Comparison of ENCODE assay signal across 24 cellular contexts in the genomic region with DNA sequence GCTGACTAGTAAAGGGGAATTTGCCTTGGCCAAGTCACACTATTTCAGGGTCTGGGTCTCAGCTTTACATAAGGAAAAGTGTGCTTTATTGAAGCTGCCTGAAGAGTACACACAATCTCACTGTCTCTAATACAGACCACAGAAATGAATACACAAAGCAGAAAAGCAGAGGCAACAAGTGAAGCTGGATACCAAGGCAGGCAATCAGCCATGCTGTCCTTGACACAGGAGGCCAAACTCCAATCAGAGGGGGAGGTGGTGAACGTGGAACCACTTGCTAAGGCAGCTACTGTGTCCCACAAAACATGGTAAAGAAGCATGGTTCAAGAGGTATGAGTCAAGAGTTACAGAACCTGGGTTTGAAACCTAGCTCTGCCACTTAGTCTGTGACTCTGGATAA. TPM values are rescaled to one million over a fixed set of nuclear protein-coding genes. Genes with fewer than 3 reads are reported as not detected.
A peak's percentile ranks its signal among the peaks of the same experiment; 100 is the strongest.
DNase-seq lines count a peak whose midpoint lies in the region; ATAC-seq, FAIRE-seq and TF ChIP-seq lines count a peak whose summit lies in the region.
"Had no signal": no experiment of that assay in that cellular context is flagged by ENCODE, and none has a peak within 500 bp of the region (broad histone marks: within the 10 kb centered on the region; RNA-seq: fewer than 3 reads in every experiment).

No MANE protein-coding gene starts in this region.

- intact Hi-C loops in activated B cell treated with CpG ODN at 0.5 μM for 24 hours (cut with micrococcal nuclease), result no loop called here

- no peaks in the 10 kb centered on the region for H3K4me1 ChIP-seq in small intestine (ENCODE audit: control insufficient read depth in 2 of 2, insufficient read depth in 1 of 2, low read depth in 1 of 2, low read length in 1 of 2)
- H3K4me1 ChIP-seq: ascending aorta had no signal

- peak; percentile 41 for DNase-seq in activated T-cell treated with anti-CD3 and anti-CD28 coated beads, Interleukin-2, amount 50 U/mL, for 24 hours
- no peak for DNase-seq in activated T-cell treated with anti-CD3 and anti-CD28 coated beads for 4 hours
- DNase-seq in activated B cell treated with CpG ODN at 0.5 μM for 24 hours, result no peak
- peak; percentile 14 for DNase-seq in coronary artery (ENCODE audit: low spot score)
- DNase-seq in NCI-H1105 (lab: John Stamatoyannopoulos, UW), result no peak
- no peak for DNase-seq in small intestine
- DNase-seq: cerebellar nuclear complex, DMS79, endodermal cell, head of caudate nucleus, lower lobe of right lung, NCI-H1436 treated with DMSO at 0.1 percent for 48 hours, PC-9, T-helper 9 cell had no signal

- H3K4me3 ChIP-seq in coronary artery (no peak overlapping the region), small intestine (ENCODE audit: low read depth in 1 of 2, low read length in 2 of 2) (no peak overlapping the region)
- H3K4me3 ChIP-seq: ascending aorta, GM23338, lower lobe of right lung, PC-9, SJSA1, smooth muscle cell, tibial nerve had no signal

- POLR2A ChIA-PET in activated B cell treated with CpG ODN at 0.5 μM for 24 hours (lab: Charles Lee), result interaction anchor here (0.6 to 1.5 kb wide), 4 partner anchors 9 to 411 kb away, joined by 3 to 4 read pairs (median 4); no protein-coding TSS in a partner anchor

- H3K27me3 Mint-ChIP-seq in activated T-cell treated with anti-CD3 and anti-CD28 coated beads, Interleukin-2, amount 50 U/mL, for 24 hours, result no peaks in the 10 kb centered on the region
- no peaks in the 10 kb centered on the region for H3K27me3 Mint-ChIP-seq in activated B cell treated with CpG ODN at 0.5 μM for 24 hours
- H3K27me3 Mint-ChIP-seq in stimulated activated memory B cell treated with anti-CD40 and anti-IgM and Interleukin-4, amounts not matched to agents 10 μg/mL and 1 μg/mL and 100 μg/mL, for 72 hours, result no peaks in the 10 kb centered on the region

- H3K9me3 ChIP-seq in small intestine (ENCODE audit: control insufficient read depth, low read depth), result no peaks in the 10 kb centered on the region
- H3K9me3 ChIP-seq: ascending aorta, lower lobe of right lung, SJSA1, tibial nerve had no signal

- CTCF ChIA-PET in activated B cell treated with CpG ODN at 0.5 μM for 24 hours (lab: Charles Lee), result interaction anchor here (0.6 to 1.1 kb wide), 2 partner anchors 24 to 76 kb away, joined by 3 read pairs; no protein-coding TSS in a partner anchor

- H3K36me3 Mint-ChIP-seq in activated T-cell treated with anti-CD3 and anti-CD28 coated beads, Interleukin-2, amount 50 U/mL, for 24 hours (ENCODE audit: low read depth), result peaks cover 39% of the 10 kb centered on the region
- peaks cover 44% of the 10 kb centered on the region for H3K36me3 Mint-ChIP-seq in activated B cell treated with CpG ODN at 0.5 μM for 24 hours (ENCODE audit: low read depth)
- H3K36me3 Mint-ChIP-seq in stimulated activated memory B cell treated with anti-CD40 and anti-IgM and Interleukin-4, amounts not matched to agents 10 μg/mL and 1 μg/mL and 100 μg/mL, for 72 hours, result peaks cover 14% of the 10 kb centered on the region

- H3K27ac Mint-ChIP-seq in activated T-cell treated with anti-CD3 and anti-CD28 coated beads, Interleukin-2, amount 50 U/mL, for 24 hours, result peak overlapping the region; percentile 97
- H3K27ac Mint-ChIP-seq in activated B cell treated with CpG ODN at 0.5 μM for 24 hours, result peak overlapping the region; percentile 51
- H3K27ac Mint-ChIP-seq in stimulated activated memory B cell treated with anti-CD40 and anti-IgM and Interleukin-4, amounts not matched to agents 10 μg/mL and 1 μg/mL and 100 μg/mL, for 72 hours, result peak overlapping the region; percentile 5
- H3K27ac Mint-ChIP-seq: endodermal cell, GM23338 had no signal

- no peak for FAIRE-seq in small intestine (lab: Jason Lieb, UNC)
- FAIRE-seq: GM18507, HTR-8/SVneo had no signal

- peaks cover 13% of the 10 kb centered on the region for H3K9me3 Mint-ChIP-seq in activated T-cell treated with anti-CD3 and anti-CD28 coated beads, Interleukin-2, amount 50 U/mL, for 24 hours
- H3K9me3 Mint-ChIP-seq in activated B cell treated with CpG ODN at 0.5 μM for 24 hours, result peaks cover 4% of the 10 kb centered on the region
- H3K9me3 Mint-ChIP-seq in stimulated activated memory B cell treated with anti-CD40 and anti-IgM and Interleukin-4, amounts not matched to agents 10 μg/mL and 1 μg/mL and 100 μg/mL, for 72 hours, result no peaks in the 10 kb centered on the region
- H3K9me3 Mint-ChIP-seq: endodermal cell, GM23338 had no signal

- H3K27ac ChIP-seq in coronary artery (no peak overlapping the region), small intestine (ENCODE audit: low read depth in 1 of 2, low read length in 1 of 2) (no peak overlapping the region)
- H3K27ac ChIP-seq: ascending aorta, lower lobe of right lung, PC-9, SJSA1, tibial nerve had no signal

- no peak overlapping the region for H3K4me3 Mint-ChIP-seq in activated T-cell treated with anti-CD3 and anti-CD28 coated beads, Interleukin-2, amount 50 U/mL, for 24 hours
- no peak overlapping the region for H3K4me3 Mint-ChIP-seq in activated B cell treated with CpG ODN at 0.5 μM for 24 hours
- no peak overlapping the region for H3K4me3 Mint-ChIP-seq in stimulated activated memory B cell treated with anti-CD40 and anti-IgM and Interleukin-4, amounts not matched to agents 10 μg/mL and 1 μg/mL and 100 μg/mL, for 72 hours
- H3K4me3 Mint-ChIP-seq: endodermal cell, GM23338 had no signal

- WGBS in small intestine, 3 donors, result 0 to 48% (median 27%) methylated on average over 1 of the region's 1 CpG

- ATAC-seq in activated B cell treated with CpG ODN at 0.5 μM for 24 hours (ENCODE audit: low read depth) (no peak), GM18520 (IDR thresholded peaks at IDR 0.05; ENCODE audit: unreplicated experiment) (no peak)
- ATAC-seq in stimulated activated memory B cell treated with anti-CD40 and anti-IgM and Interleukin-4, amounts not matched to agents 10 μg/mL and 1 μg/mL and 100 μg/mL, for 72 hours, result no peak
- ATAC-seq: activated CD4-positive, CD25-positive, alpha-beta regulatory T cell treated with anti-CD3 and anti-CD28 coated beads, Interleukin-2, amount 50 U/mL, for 24 hours; GM23338; lower lobe of right lung had no signal

- peaks cover 88% of the 10 kb centered on the region for H3K4me1 Mint-ChIP-seq in activated T-cell treated with anti-CD3 and anti-CD28 coated beads, Interleukin-2, amount 50 U/mL, for 24 hours (ENCODE audit: low read depth)
- H3K4me1 Mint-ChIP-seq in activated B cell treated with CpG ODN at 0.5 μM for 24 hours, result peaks cover 33% of the 10 kb centered on the region
- H3K4me1 Mint-ChIP-seq in stimulated activated memory B cell treated with anti-CD40 and anti-IgM and Interleukin-4, amounts not matched to agents 10 μg/mL and 1 μg/mL and 100 μg/mL, for 72 hours, result peaks cover 52% of the 10 kb centered on the region

- TF ChIP-seq CTCF in activated B cell treated with CpG ODN at 0.5 μM for 24 hours (IDR thresholded peaks at IDR 0.05) (no peak), coronary artery (IDR thresholded peaks at IDR 0.05) (no peak)

- H3K27me3 ChIP-seq in small intestine (ENCODE audit: control insufficient read depth in 2 of 2, insufficient read depth in 2 of 2, low read length in 2 of 2), result no peaks in the 10 kb centered on the region
- H3K27me3 ChIP-seq: ascending aorta, SJSA1, tibial nerve had no signal

- H3K36me3 ChIP-seq in small intestine (ENCODE audit: control insufficient read depth in 2 of 2, insufficient read depth in 2 of 2, low read length in 2 of 2), result no peaks in the 10 kb centered on the region
- H3K36me3 ChIP-seq: ascending aorta, lower lobe of right lung, SJSA1 had no signal

RNA-seq across cellular contexts. Expression of a gene that starts 21.8 kb away (rescaled TPM):
- total RNA-seq in activated B cell treated with CpG ODN at 0.5 μM for 24 hours, result 70.7 and 75.2 TPM in 2 replicates
- 10 to 100 TPM; 34.0 to 83.0 (median 60.3) TPM for polyA plus RNA-seq in small intestine

RNA-seq across cellular contexts. Expression of a gene that starts 42.1 kb away (rescaled TPM):
- total RNA-seq in activated B cell treated with CpG ODN at 0.5 μM for 24 hours, result 39.5 and 43.2 TPM in 2 replicates
- 10 to 100 TPM in 1 of 3 donors, 1 to 10 TPM in 2; 3.8 to 14.6 (median 4.3) TPM for polyA plus RNA-seq in small intestine

RNA-seq across cellular contexts. Expression of a gene that starts 42.4 kb away (rescaled TPM):
- 21.1 and 22.2 TPM in 2 replicates for total RNA-seq in activated B cell treated with CpG ODN at 0.5 μM for 24 hours
- polyA plus RNA-seq in small intestine, result 1 to 10 TPM; 8.1 to 9.2 (median 8.5) TPM

Comparison
In these comparisons a context has a peak if more than half of its experiments do, and no peak if none do; other contexts are left out.
1. DNase-seq: peak in activated T-cell treated with anti-CD3 and anti-CD28 coated beads, Interleukin-2, amount 50 U/mL, for 24 hours (single experiment) and coronary artery (single experiment); none in activated T-cell treated with anti-CD3 and anti-CD28 coated beads for 4 hours (single experiment), activated B cell treated with CpG ODN at 0.5 μM for 24 hours (single experiment), NCI-H1105 (single experiment) and small intestine (single experiment).
2. H3K27ac Mint-ChIP-seq: peak in every context shown above with its lines; median percentile 97 in activated T-cell treated with anti-CD3 and anti-CD28 coated beads, Interleukin-2, amount 50 U/mL, for 24 hours; 51 in activated B cell treated with CpG ODN at 0.5 μM for 24 hours; 5 in stimulated activated memory B cell treated with anti-CD40 and anti-IgM and Interleukin-4, amounts not matched to agents 10 μg/mL and 1 μg/mL and 100 μg/mL, for 72 hours.